Comparison of ENCODE assay signal across 9 cellular contexts in genomic region chr13:35046587-35046986, GRCh38.
"Had no signal": no experiment of that assay in that cellular context is flagged by ENCODE, and none has a peak within 500 bp of the region (broad histone marks: within the 10 kb centered on the region; RNA-seq: fewer than 3 reads in every experiment).

No MANE protein-coding gene starts in this region.

- FAIRE-seq: H1, H54, HTR-8/SVneo, K562 had no signal

- H3K9me3 Mint-ChIP-seq: GM23338, H9 had no signal

- DNase-seq: H9, HCEC 1CT, IMR-90, KG1 had no signal

- H3K4me2 ChIP-seq: GM23338 had no signal

- H2AFZ ChIP-seq: GM23338 had no signal

- H3K4me3 Mint-ChIP-seq: GM23338, H9 had no signal

- H3K4me3 ChIP-seq: GM23338, K562 had no signal

- ATAC-seq: GM23338, K562 had no signal

- H3K4me1 Mint-ChIP-seq: GM23338, H9 had no signal

- H3K27ac Mint-ChIP-seq: GM23338, H9 had no signal
